In genomic region chr10:34612446-34612845, GRCh38 we compare ENCODE assay signal across 10 cellular contexts.
"Had no signal": no experiment of that assay in that cellular context is flagged by ENCODE, and none has a peak within 500 bp of the region (broad histone marks: within the 10 kb centered on the region; RNA-seq: fewer than 3 reads in every experiment).

No MANE protein-coding gene starts in this region.

- H3K4me2 ChIP-seq: smooth muscle cell had no signal

- H3K36me3 ChIP-seq: cardiac muscle cell, lower lobe of right lung had no signal

- DNase-seq: activated B cell treated with CpG ODN at 0.5 μM for 24 hours; activated CD4-positive, alpha-beta T cell treated with anti-CD3 and anti-CD28 coated beads, Interleukin-2, amount 50 U/mL, for 1 hour; left cardiac atrium; lower lobe of right lung; naive B cell; right cardiac atrium; T-helper 17 cell had no signal

- H3K27me3 ChIP-seq: cardiac muscle cell had no signal

- H3K4me3 ChIP-seq: cardiac muscle cell, lower lobe of right lung, smooth muscle cell had no signal

- H3K4me1 ChIP-seq: lower lobe of right lung had no signal

- FAIRE-seq: colon had no signal

- ATAC-seq: left cardiac atrium, lower lobe of right lung, right cardiac atrium, T-helper 17 cell had no signal

- H3K27ac ChIP-seq: cardiac muscle cell, lower lobe of right lung had no signal

- H3K9me3 ChIP-seq: lower lobe of right lung had no signal
